In genomic region chr17:14302421-14303099, GRCh38 we compare ENCODE assay signal across 9 cellular contexts. TPM values are rescaled to one million over a fixed set of nuclear protein-coding genes. Genes with fewer than 3 reads are reported as not detected.
DNase-seq lines count a peak whose midpoint lies in the region; ATAC-seq, FAIRE-seq and TF ChIP-seq lines count a peak whose summit lies in the region.
"Had no signal": no experiment of that assay in that cellular context is flagged by ENCODE, and none has a peak within 500 bp of the region (broad histone marks: within the 10 kb centered on the region; RNA-seq: fewer than 3 reads in every experiment).

No MANE protein-coding gene starts in this region.

- peak; percentile 82 to 88 for TF ChIP-seq CTCF in endothelial cell of umbilical vein (IDR thresholded peaks at IDR 0.05; ENCODE audit: extremely low read depth in 1 of 2, insufficient read depth in 1 of 2, low read depth in 1 of 2, low read length in 2 of 2)

- CTCF ChIA-PET in activated CD8-positive, alpha-beta memory T cell treated with anti-CD3 and anti-CD28 coated beads, Interleukin-2, amount 10 ng/mL, durations not matched to agents 7 days and 5 days (lab: Charles Lee): interaction anchor here (0.7 to 3.8 kb wide), 14 partner anchors 16 to 706 kb away, joined by 3 to 48 read pairs (median 4); no protein-coding TSS in a partner anchor
- CTCF ChIA-PET in endothelial cell of umbilical vein (lab: Charles Lee): interaction anchor here (0.6 to 2.8 kb wide), 12 partner anchors 240 to 1273 kb away, joined by 3 to 66 read pairs (median 4); partner anchors contain the start of gene HS3ST3A1

- DNase-seq in NCI-H1092 treated with DMSO at 0.1 percent for 48 hours (lab: John Stamatoyannopoulos, UW) (peak; percentile 14), NCI-H1092 (lab: John Stamatoyannopoulos, UW) (no peak), NCI-H748 (lab: John Stamatoyannopoulos, UW; ENCODE audit: unreplicated experiment) (peak; percentile 86), endothelial cell of umbilical vein (ENCODE audit: low read depth, low spot score) (peak; percentile 46), midbrain (lab: John Stamatoyannopoulos, UW) (peak; percentile 75)
- DNase-seq in activated CD8-positive, alpha-beta memory T cell treated with anti-CD3 and anti-CD28 coated beads, Interleukin-2, amount 10 ng/mL, durations not matched to agents 7 days and 5 days: peak; percentile 88
- peak; percentile 76 to 77 for DNase-seq in stimulated activated CD8-positive, alpha-beta memory T cell treated with anti-CD3 and anti-CD28 coated beads, Interleukin-15, amount 100 ng/mL, for 48 hours (ENCODE audit: low read depth in 2 of 2)

- ATAC-seq in HG02763 (IDR thresholded peaks at IDR 0.05; ENCODE audit: unreplicated experiment): peak; percentile 64
- peak; percentile 52 for ATAC-seq in activated CD8-positive, alpha-beta memory T cell treated with anti-CD3 and anti-CD28 coated beads, Interleukin-2, amount 10 ng/mL, durations not matched to agents 7 days and 5 days

- no peak overlapping the region for H3K4me3 ChIP-seq in endothelial cell of umbilical vein (replicated peaks in 1 of 3; ENCODE audit: insufficient read depth in 1 of 3, low read depth in 1 of 3, low read length in 3 of 3)

- peak overlapping the region; percentile 82 for H3K4me3 Mint-ChIP-seq in activated CD8-positive, alpha-beta memory T cell treated with anti-CD3 and anti-CD28 coated beads, Interleukin-2, amount 10 ng/mL, durations not matched to agents 7 days and 5 days

- FAIRE-seq in endothelial cell of umbilical vein (lab: Jason Lieb, UNC): peak; percentile 52
- FAIRE-seq: A204.1 had no signal

- BruUV-seq in endothelial cell of umbilical vein (replicated peaks; lab: Mats Ljungman, UMichigan): no TSS peak

- peaks cover 22% of the 10 kb centered on the region for H3K4me1 ChIP-seq in endothelial cell of umbilical vein (ENCODE audit: control insufficient read depth, extremely low read depth, insufficient read depth, low read length)

- peaks cover 58 to 89% of the 10 kb centered on the region in 2 experiments for H3K27me3 ChIP-seq in endothelial cell of umbilical vein (ENCODE audit: control insufficient read depth in 2 of 2, insufficient read depth in 2 of 2, low read length in 2 of 2)

- H3K9me3 Mint-ChIP-seq in activated CD8-positive, alpha-beta memory T cell treated with anti-CD3 and anti-CD28 coated beads, Interleukin-2, amount 10 ng/mL, durations not matched to agents 7 days and 5 days (ENCODE audit: low read depth): no peaks in the 10 kb centered on the region

- H3K79me2 ChIP-seq in endothelial cell of umbilical vein (ENCODE audit: control insufficient read depth, insufficient read depth, low read length): no peaks in the 10 kb centered on the region

- POLR2A ChIA-PET in endothelial cell of umbilical vein (lab: Charles Lee): no interaction called here

- no peaks in the 10 kb centered on the region for H3K36me3 ChIP-seq in endothelial cell of umbilical vein (ENCODE audit: control insufficient read depth in 2 of 2, extremely low read depth in 1 of 2, insufficient read depth in 2 of 2, low read length in 2 of 2)

- H3K9me1 ChIP-seq in endothelial cell of umbilical vein (replicated peaks; ENCODE audit: control insufficient read depth, extremely low read depth, insufficient read depth, low read length): no peaks in the 10 kb centered on the region

- dilution Hi-C loops in endothelial cell of umbilical vein (cut with MboI; ENCODE audit: extremely low pct_ligation_motif_present, low sequenced_read_pairs): no loop called here

- H3K27ac ChIP-seq in endothelial cell of umbilical vein (ENCODE audit: insufficient read depth, low read depth, low read length): no peak overlapping the region

- no peaks in the 10 kb centered on the region for H3K9me3 ChIP-seq in endothelial cell of umbilical vein (replicated peaks; ENCODE audit: control insufficient read depth, insufficient read depth, low read length)

- peak overlapping the region; percentile 86 for H3K27ac Mint-ChIP-seq in activated CD8-positive, alpha-beta memory T cell treated with anti-CD3 and anti-CD28 coated beads, Interleukin-2, amount 10 ng/mL, durations not matched to agents 7 days and 5 days

- peaks cover 4% of the 10 kb centered on the region for H3K36me3 Mint-ChIP-seq in activated CD8-positive, alpha-beta memory T cell treated with anti-CD3 and anti-CD28 coated beads, Interleukin-2, amount 10 ng/mL, durations not matched to agents 7 days and 5 days

- no peak overlapping the region for H3K4me2 ChIP-seq in endothelial cell of umbilical vein (ENCODE audit: insufficient read depth, low read length)

- no peaks in the 10 kb centered on the region for H4K20me1 ChIP-seq in endothelial cell of umbilical vein (replicated peaks; ENCODE audit: control insufficient read depth, extremely low read depth, insufficient read depth, low read length)

- no peak overlapping the region for H3K9ac ChIP-seq in endothelial cell of umbilical vein (replicated peaks; ENCODE audit: extremely low read depth, insufficient read depth, low read length)

- intact Hi-C loops in endothelial cell of umbilical vein (cut with micrococcal nuclease): loop anchor here (1.0 to 10.0 kb wide), 6 partner anchors 240 to 1272 kb away; no protein-coding TSS in a partner anchor

- H3K27me3 Mint-ChIP-seq in activated CD8-positive, alpha-beta memory T cell treated with anti-CD3 and anti-CD28 coated beads, Interleukin-2, amount 10 ng/mL, durations not matched to agents 7 days and 5 days: peaks cover 37% of the 10 kb centered on the region

- H3K4me1 Mint-ChIP-seq in activated CD8-positive, alpha-beta memory T cell treated with anti-CD3 and anti-CD28 coated beads, Interleukin-2, amount 10 ng/mL, durations not matched to agents 7 days and 5 days: peaks cover 56% of the 10 kb centered on the region

- no peak for TF ChIP-seq POLR2A in endothelial cell of umbilical vein (IDR thresholded peaks at IDR 0.05; ENCODE audit: low read depth, low read length)

- peak overlapping the region; percentile 4 for H2AFZ ChIP-seq in endothelial cell of umbilical vein (ENCODE audit: low read depth, low read length)

TF ChIP-seq in endothelial cell of umbilical vein, 7 proteins besides CTCF, POLR2A, EP300 and RAD21:
- TF ChIP-seq MYC (IDR thresholded peaks at IDR 0.05; ENCODE audit: low read depth, low read length) (no peak), EZH2 (IDR thresholded peaks at IDR 0.05; ENCODE audit: borderline replicate concordance, low read depth, low read length, severe bottlenecking) (no peak), FOS (IDR thresholded peaks at IDR 0.05; ENCODE audit: borderline replicate concordance, insufficient read depth, low read length) (no peak), POLR2AphosphoS5 (IDR thresholded peaks at IDR 0.05; ENCODE audit: insufficient read depth, low read depth, low read length) (no peak), GATA2 (IDR thresholded peaks at IDR 0.05; ENCODE audit: insufficient read depth, insufficient read length, low read depth, low read length) (no peak), JUN (IDR thresholded peaks at IDR 0.05; ENCODE audit: borderline replicate concordance, insufficient read depth, insufficient read length, low read depth) (no peak)
- TF ChIP-seq, protein P1, sequence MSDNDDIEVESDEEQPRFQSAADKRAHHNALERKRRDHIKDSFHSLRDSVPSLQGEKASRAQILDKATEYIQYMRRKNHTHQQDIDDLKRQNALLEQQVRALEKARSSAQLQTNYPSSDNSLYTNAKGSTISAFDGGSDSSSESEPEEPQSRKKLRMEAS (IDR thresholded peaks at IDR 0.05; ENCODE audit: insufficient read depth, insufficient read length): no peak

RNA-seq across cellular contexts. Expression of gene HS3ST3B1, which starts 1.7 kb away (rescaled TPM):
- total RNA-seq in activated CD8-positive, alpha-beta memory T cell treated with anti-CD3 and anti-CD28 coated beads, Interleukin-2, amount 10 ng/mL, durations not matched to agents 7 days and 5 days: 10 to 100 TPM in 1 of 2 experiments, 1 to 10 TPM in 1; 6.9 to 24.9 TPM
- not detected in 2 replicates for total RNA-seq in endothelial cell of umbilical vein
- polyA plus RNA-seq in endothelial cell of umbilical vein: not detected in 2 replicates
- polyA plus RNA-seq in endothelial cell of umbilical vein (2011; cell fraction: cytosol; rRNA removed): not detected in 2 replicates
- not detected in 2 replicates for polyA plus RNA-seq in endothelial cell of umbilical vein (2011; cell fraction: nucleus; rRNA removed)
- not detected in 2 replicates for polyA plus RNA-seq in endothelial cell of umbilical vein (2012)
- 0.12 TPM in 1 of 2 replicates, not detected in the other for polyA minus RNA-seq in endothelial cell of umbilical vein
- not detected for polyA minus RNA-seq in endothelial cell of umbilical vein (2011; cell fraction: cytosol; rRNA and poly(A)+ RNA removed)
- polyA minus RNA-seq in endothelial cell of umbilical vein (2011; cell fraction: nucleus; rRNA and poly(A)+ RNA removed): not detected in 2 replicates
